ENCODE assay signal across 19 cellular contexts in genomic region chr10:114616103-114616502, GRCh38. TPM values are rescaled to one million over a fixed set of nuclear protein-coding genes. Genes with fewer than 3 reads are reported as not detected.
A peak's percentile ranks its signal among the peaks of the same experiment; 100 is the strongest.
DNase-seq lines count a peak whose midpoint lies in the region; ATAC-seq, FAIRE-seq and TF ChIP-seq lines count a peak whose summit lies in the region.
"Had no signal": no experiment of that assay in that cellular context is flagged by ENCODE, and none has a peak within 500 bp of the region (broad histone marks: within the 10 kb centered on the region; RNA-seq: fewer than 3 reads in every experiment).

No MANE protein-coding gene starts in this region.

- no TSS peak for BruUV-seq in HepG2 (replicated peaks; lab: Mats Ljungman, UMichigan)

- no peak overlapping the region for H3K4me3 ChIP-seq in liver (ENCODE audit: low read depth in 1 of 3, low read length in 3 of 3)
- H3K4me3 ChIP-seq in HepG2 (replicated peaks in 1 of 3; ENCODE audit: insufficient read depth in 1 of 3, low read depth in 2 of 3, low read length in 3 of 3): no peak overlapping the region
- H3K4me3 ChIP-seq in MM.1S (ENCODE audit: low read length): no peak overlapping the region
- H3K4me3 ChIP-seq: SJSA1 had no signal

- CTCF ChIA-PET in HepG2 (lab: Yijun Ruan, JAX; ENCODE audit: low intra/inter-chr PET ratio, low total read pairs): no interaction called here

- in situ Hi-C loops in HepG2 (cut with HindIII; ENCODE audit: extremely low pct_ligation_motif_present, low pct_unique_long_range_greater_than_20kb): no loop called here

- POLR2A ChIA-PET in HepG2 (lab: Yijun Ruan, JAX): interaction anchor here (1.6 kb wide), 1 partner anchor 16 kb away, joined by 4 read pairs; no protein-coding TSS in a partner anchor

- H4K20me1 ChIP-seq in HepG2 (ENCODE audit: insufficient read depth, low read length) (no peaks in the 10 kb centered on the region), MM.1S (ENCODE audit: insufficient read depth, low read length) (no peaks in the 10 kb centered on the region)

- FAIRE-seq in HepG2 (lab: Jason Lieb, UNC): no peak

- H3K27ac ChIP-seq in liver (ENCODE audit: low read depth in 1 of 2, low read length in 2 of 2) (peak overlapping the region; percentile 38 to 52), HepG2 (ENCODE audit: extremely low read length, insufficient read depth, low read length) (no peak overlapping the region), MM.1S (ENCODE audit: low read length) (no peak overlapping the region), epithelial cell of prostate (peak overlapping the region; percentile 26)
- H3K27ac ChIP-seq: SJSA1 had no signal

- TF ChIP-seq POLR2A in HepG2 (IDR thresholded peaks at IDR 0.05; ENCODE audit: insufficient read depth in 1 of 2, low read depth in 2 of 2, low read length in 2 of 2): no peak

- H3K79me2 ChIP-seq in HepG2 (ENCODE audit: insufficient read depth, low read length): no peaks in the 10 kb centered on the region
- no peaks in the 10 kb centered on the region for H3K79me2 ChIP-seq in MM.1S (ENCODE audit: low read length)

- H3K4me2 ChIP-seq in HepG2 (ENCODE audit: low read depth, low read length) (no peak overlapping the region), MM.1S (ENCODE audit: low read depth, low read length) (peak overlapping the region; percentile 40; the same call in 1 of the 2 replicates)

- H3K9me2 ChIP-seq in MM.1S (replicated peaks; ENCODE audit: insufficient read depth, low read length): no peaks in the 10 kb centered on the region

- no peak overlapping the region for H2AFZ ChIP-seq in HepG2 (ENCODE audit: low read length)
- no peak overlapping the region for H2AFZ ChIP-seq in MM.1S (ENCODE audit: low read length)

- H3K9me3 ChIP-seq in liver (ENCODE audit: control insufficient read depth in 4 of 4, low read length in 3 of 4) (no peaks in the 10 kb centered on the region), HepG2 (ENCODE audit: low read length) (no peaks in the 10 kb centered on the region), MM.1S (replicated peaks; ENCODE audit: insufficient read depth, low read length) (no peaks in the 10 kb centered on the region)
- H3K9me3 ChIP-seq: BE2C, SJSA1 had no signal

- H3K4me1 ChIP-seq in liver (ENCODE audit: control insufficient read depth in 4 of 4, insufficient read depth in 4 of 4, low read length in 3 of 4) (peaks cover 8 to 34% (median 18%) of the 10 kb centered on the region in 4 donors), HepG2 (ENCODE audit: insufficient read depth, low read length) (peaks cover 33% of the 10 kb centered on the region), MM.1S (ENCODE audit: low read length) (peaks cover 16% of the 10 kb centered on the region)
- H3K4me1 ChIP-seq: BE2C had no signal

- H3K9ac ChIP-seq in liver (ENCODE audit: low read depth in 1 of 2, low read length in 2 of 2): no peak overlapping the region
- H3K9ac ChIP-seq in HepG2 (ENCODE audit: insufficient read depth, low read depth, low read length): no peak overlapping the region
- no peak overlapping the region for H3K9ac ChIP-seq in MM.1S (ENCODE audit: low read length)

- ATAC-seq in HepG2: no peak
- no peak for ATAC-seq in HG02678 (IDR thresholded peaks at IDR 0.05; ENCODE audit: unreplicated experiment)
- ATAC-seq: Right ventricle myocardium inferior had no signal

- no peaks in the 10 kb centered on the region for H3K27me3 ChIP-seq in liver (ENCODE audit: control insufficient read depth in 4 of 4, insufficient read depth in 4 of 4, low read length in 3 of 4)
- H3K27me3 ChIP-seq in HepG2 (ENCODE audit: control insufficient read depth in 1 of 2, insufficient read depth in 2 of 2, low read length in 2 of 2): no peaks in the 10 kb centered on the region
- no peaks in the 10 kb centered on the region for H3K27me3 ChIP-seq in MM.1S (replicated peaks; ENCODE audit: insufficient read depth, low read length)
- H3K27me3 ChIP-seq: BE2C, SJSA1 had no signal

- TF ChIP-seq RAD21 in liver (IDR thresholded peaks at IDR 0.05) (no peak), HepG2 (CRISPR knock-in tag; IDR thresholded peaks at IDR 0.05) (no peak)

- DNase-seq in HepG2 (ENCODE audit: low spot score) (no peak), MM.1S (no peak), epithelial cell of prostate (ENCODE audit: low read depth, low spot score) (no peak), NCI-H2107 (lab: John Stamatoyannopoulos, UW) (no peak), NCI-H524 (lab: John Stamatoyannopoulos, UW) (no peak)
- DNase-seq: BE2C, EL, GF-D8, KBM-7, NCI-H1092 treated with DMSO at 0.1 percent for 48 hours, NCI-H1436 treated with DMSO at 0.1 percent for 48 hours, NCI-H1930, NCI-H226, NCI-H510A treated with DMSO at 0.1 percent for 48 hours, NCI-H774 had no signal

- TF ChIP-seq CTCF in liver (IDR thresholded peaks at IDR 0.05; ENCODE audit: low read depth, low read length, missing input control) (no peak), HepG2 (CRISPR knock-in tag; IDR thresholded peaks at IDR 0.05) (no peak), MM.1S (IDR thresholded peaks at IDR 0.05; ENCODE audit: low read length) (no peak)

- H3F3A ChIP-seq in MM.1S (ENCODE audit: insufficient read depth, low read length): 0 out of 2 replicates have a peak, but pooled peaks cover 3% of the 10 kb centered on the region

- intact Hi-C loops in HepG2 (cut with micrococcal nuclease; ENCODE audit: unreplicated experiment): no loop called here

- H3K36me3 ChIP-seq in liver (ENCODE audit: control insufficient read depth in 4 of 4, insufficient read depth in 3 of 4, low read depth in 1 of 4, low read length in 3 of 4) (peaks cover 0 to 8% (median 0%) of the 10 kb centered on the region in 4 donors), HepG2 (replicated peaks in 1 of 2; ENCODE audit: control insufficient read depth in 1 of 2, insufficient read depth in 2 of 2, low read length in 2 of 2) (no peaks in the 10 kb centered on the region), MM.1S (replicated peaks; ENCODE audit: insufficient read depth, low read length) (no peaks in the 10 kb centered on the region)
- H3K36me3 ChIP-seq: BE2C had no signal

- WGBS in liver: 98% methylated on average over 1 of the region's 1 CpG
- 88% methylated on average over 1 of the region's 1 CpG for WGBS in HepG2 (ENCODE audit: low lambda C conversion rate)

- TF ChIP-seq EP300 in HepG2 (IDR thresholded peaks at IDR 0.05; ENCODE audit: low read depth in 2 of 2, low read length in 2 of 2) (no peak), HepG2 (CRISPR knock-in tag; IDR thresholded peaks at IDR 0.05; ENCODE audit: borderline replicate concordance) (no peak)

TF ChIP-seq in liver, 16 proteins besides CTCF, POLR2A, EP300 and RAD21 (continues in another document):
- TF ChIP-seq FOXA2 (IDR thresholded peaks at IDR 0.05) (no peak), NR2F2 (IDR thresholded peaks at IDR 0.05) (no peak), RXRA (IDR thresholded peaks at IDR 0.05) (no peak), ATF3 (IDR thresholded peaks at IDR 0.05) (no peak), MAX (IDR thresholded peaks at IDR 0.05) (no peak), FOXA1 (IDR thresholded peaks at IDR 0.05) (no peak), HNF4G (IDR thresholded peaks at IDR 0.05) (no peak), TAF1 (conservative IDR thresholded peaks at IDR 0.05) (no peak)

TF ChIP-seq in HepG2, 621 proteins besides CTCF, POLR2A, EP300 and RAD21 (continues in another document):
- TF ChIP-seq HNRNPL (IDR thresholded peaks at IDR 0.05; ENCODE audit: low read depth, low read length) (no peak), MAF1 (CRISPR knock-in tag; IDR thresholded peaks at IDR 0.05; ENCODE audit: borderline replicate concordance) (no peak), SNAPC2 (CRISPR knock-in tag; IDR thresholded peaks at IDR 0.05) (no peak), SP1 (IDR thresholded peaks at IDR 0.05) (no peak), SP1 (CRISPR knock-in tag; IDR thresholded peaks at IDR 0.05) (no peak), KLF6 (CRISPR knock-in tag; IDR thresholded peaks at IDR 0.05) (no peak), ZSCAN9 (CRISPR knock-in tag; IDR thresholded peaks at IDR 0.05; ENCODE audit: borderline replicate concordance) (no peak), ZBTB14 (CRISPR knock-in tag; IDR thresholded peaks at IDR 0.05) (no peak), ZNF737 (CRISPR knock-in tag; IDR thresholded peaks at IDR 0.05; ENCODE audit: borderline replicate concordance) (no peak), AGO1 (IDR thresholded peaks at IDR 0.05; ENCODE audit: low read depth, low read length, poor library complexity, severe bottlenecking) (no peak)

RNA-seq across cellular contexts. Expression of gene ABLIM1, which starts 42.0 kb away (rescaled TPM):
- total RNA-seq in liver: 10 to 100 TPM; 11.3 to 31.3 TPM
- polyA plus RNA-seq in liver: 10 to 100 TPM; 10.9 to 14.8 TPM
- 59.4 and 98.7 TPM in 2 replicates for total RNA-seq in HepG2 (2016; rRNA removed; fragmentation: Illumina TruSeq; extraction: Trizol)
- 9.8 and 11.3 TPM in 2 replicates for total RNA-seq in HepG2 (2016; cell fraction: cytosol; rRNA removed; fragmentation: Illumina TruSeq; extraction: Trizol; ENCODE audit: low read depth)
- 58.9 and 89.3 TPM in 2 replicates for total RNA-seq in HepG2 (2016; cell fraction: insoluble cytoplasmic fraction; rRNA removed; fragmentation: Illumina TruSeq; extraction: Trizol)
- 46.0 and 48.9 TPM in 2 replicates for total RNA-seq in HepG2 (2016; cell fraction: membrane; rRNA removed; fragmentation: Illumina TruSeq; extraction: Trizol)
- 51.3 and 54.7 TPM in 2 replicates for total RNA-seq in HepG2 (2016; cell fraction: nucleus; rRNA removed; fragmentation: Illumina TruSeq; extraction: Trizol)
- 68.6 and 92.7 TPM in 2 replicates for polyA plus RNA-seq in HepG2 (2011; rRNA removed)
- 71.2 and 78.6 TPM in 2 replicates for polyA plus RNA-seq in HepG2 (2011; cell fraction: cytosol; rRNA removed)
- polyA plus RNA-seq in HepG2 (2011; cell fraction: nucleus; rRNA removed): 66.0 and 78.5 TPM in 2 replicates
- polyA plus RNA-seq in HepG2 (2012): 35.3 and 56.8 TPM in 2 replicates
- 4.3 and 5.3 TPM in 2 replicates for polyA plus RNA-seq in HepG2 (2016; cell fraction: cytosol; fragmentation: Illumina TruSeq; extraction: Trizol; ENCODE audit: low read depth)
- 63.3 and 64.1 TPM in 2 replicates for polyA plus RNA-seq in HepG2 (2016; cell fraction: insoluble cytoplasmic fraction; fragmentation: Illumina TruSeq; extraction: Trizol; ENCODE audit: low read depth)
- 17.7 and 19.0 TPM in 2 replicates for polyA plus RNA-seq in HepG2 (2016; cell fraction: membrane; fragmentation: Illumina TruSeq; extraction: Trizol; ENCODE audit: low read depth)
- polyA plus RNA-seq in HepG2 (2016; cell fraction: nucleus; fragmentation: Illumina TruSeq; extraction: Trizol; ENCODE audit: insufficient read depth, low read depth): 43.5 and 44.5 TPM in 2 replicates
- 156 and 220 TPM in 2 replicates for polyA minus RNA-seq in HepG2 (2011; rRNA and poly(A)+ RNA removed; ENCODE audit: low replicate concordance)
- polyA minus RNA-seq in HepG2 (2011; cell fraction: cytosol; rRNA and poly(A)+ RNA removed): 57.6 and 88.5 TPM in 2 replicates
- 98.6 and 111 TPM in 2 replicates for polyA minus RNA-seq in HepG2 (2011; cell fraction: nucleus; rRNA and poly(A)+ RNA removed)

Comparison
In these comparisons a context has a peak if more than half of its experiments do, and no peak if none do; other contexts are left out.
1. H3K27ac ChIP-seq: peak in liver (2 of 2) and epithelial cell of prostate (single experiment); none in HepG2 (single experiment) and MM.1S (single experiment).